Comparison of ENCODE assay signal across 7 cellular contexts in the genomic region with DNA sequence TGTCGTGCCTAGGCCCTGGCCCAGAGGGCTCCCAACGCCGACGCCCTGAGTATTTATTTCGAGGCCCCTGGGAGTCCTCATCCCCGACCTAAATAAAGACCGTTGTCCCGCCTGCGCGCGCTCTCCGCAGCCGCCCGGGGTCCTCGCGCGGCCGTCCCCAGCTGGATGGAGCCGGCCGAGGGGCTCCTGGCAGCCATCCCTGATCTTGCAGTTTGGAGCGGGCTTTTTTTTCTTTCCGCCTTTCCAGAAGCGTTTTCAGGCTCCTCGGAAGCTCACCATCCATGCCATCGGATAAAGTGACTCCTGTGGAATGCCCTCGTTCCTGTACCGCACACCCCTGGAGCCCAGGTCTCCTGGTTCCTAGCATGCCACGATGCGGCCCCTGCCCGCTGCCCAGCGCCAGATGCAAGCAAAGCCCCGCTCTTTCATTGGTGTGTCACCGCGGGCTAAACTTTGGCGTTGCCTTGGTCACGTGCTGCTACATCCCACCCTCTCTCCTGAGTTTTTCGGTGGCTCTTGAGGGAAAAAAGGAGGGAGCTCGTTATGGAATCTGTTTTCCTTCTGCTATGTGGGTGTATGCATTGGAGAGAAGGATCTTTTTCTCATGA. TPM values are rescaled to one million over a fixed set of nuclear protein-coding genes. Genes with fewer than 3 reads are reported as not detected.
DNase-seq lines count a peak whose midpoint lies in the region; ATAC-seq, FAIRE-seq and TF ChIP-seq lines count a peak whose summit lies in the region.

No MANE protein-coding gene starts in this region.

- CTCF ChIA-PET in activated CD8-positive, alpha-beta T cell treated with anti-CD3 and anti-CD28 coated beads for 36 hours (lab: Charles Lee): interaction anchor here (0.7 to 2.6 kb wide), 10 partner anchors 10 to 495 kb away, joined by 3 to 13 read pairs (median 5); a partner anchor contains a TSS

- peak; percentile 5 for ATAC-seq in activated CD8-positive, alpha-beta T cell treated with anti-CD3 and anti-CD28 coated beads for 36 hours
- ATAC-seq in HG03521 (IDR thresholded peaks at IDR 0.05; ENCODE audit: unreplicated experiment): no peak

- no peaks in the 10 kb centered on the region for H3K27me3 Mint-ChIP-seq in activated CD8-positive, alpha-beta T cell treated with anti-CD3 and anti-CD28 coated beads for 36 hours
- no peaks in the 10 kb centered on the region for H3K27me3 Mint-ChIP-seq in nephron (ENCODE audit: low read depth)

- intact Hi-C loops in activated CD8-positive, alpha-beta T cell treated with anti-CD3 and anti-CD28 coated beads for 36 hours (cut with micrococcal nuclease): no loop called here

- H3K4me3 ChIP-seq in GM12875 (ENCODE audit: low read depth, low read length): peak overlapping the region; percentile 97
- peak overlapping the region; percentile 97 for H3K4me3 ChIP-seq in fibroblast of the aortic adventitia (ENCODE audit: low read depth, low read length)

- POLR2A ChIA-PET in activated CD8-positive, alpha-beta T cell treated with anti-CD3 and anti-CD28 coated beads for 36 hours (lab: Charles Lee): interaction anchor here (0.9 to 2.0 kb wide), 10 partner anchors 9 to 204 kb away, joined by 3 to 6 read pairs (median 4); a partner anchor contains a TSS

- H3K36me3 Mint-ChIP-seq in activated CD8-positive, alpha-beta T cell treated with anti-CD3 and anti-CD28 coated beads for 36 hours (ENCODE audit: low read depth): no peaks in the 10 kb centered on the region
- no peaks in the 10 kb centered on the region for H3K36me3 Mint-ChIP-seq in nephron (ENCODE audit: low read depth)

- H3K4me3 Mint-ChIP-seq in activated CD8-positive, alpha-beta T cell treated with anti-CD3 and anti-CD28 coated beads for 36 hours: peak overlapping the region; percentile 89
- H3K4me3 Mint-ChIP-seq in nephron: peak overlapping the region; percentile 94 to 96 (median 95)

- H3K4me1 Mint-ChIP-seq in activated CD8-positive, alpha-beta T cell treated with anti-CD3 and anti-CD28 coated beads for 36 hours (ENCODE audit: low read depth): peaks cover 27% of the 10 kb centered on the region
- H3K4me1 Mint-ChIP-seq in nephron: peaks cover 53% of the 10 kb centered on the region

- TF ChIP-seq CTCF in GM12875 (IDR thresholded peaks at IDR 0.05; ENCODE audit: borderline replicate concordance, insufficient read depth, low read depth, low read length) (no peak), fibroblast of the aortic adventitia (IDR thresholded peaks at IDR 0.05; ENCODE audit: insufficient read depth, low read length) (no peak), nephron (IDR thresholded peaks at IDR 0.05; ENCODE audit: unreplicated experiment in 3 of 3) (no peak)
- no peak for TF ChIP-seq CTCF in activated CD8-positive, alpha-beta T cell treated with anti-CD3 and anti-CD28 coated beads for 36 hours (IDR thresholded peaks at IDR 0.05)

- DNase-seq in NCI-H1694 (lab: John Stamatoyannopoulos, UW) (peak; percentile 15), fibroblast of the aortic adventitia (ENCODE audit: low read depth) (peak; percentile 54), RCC 7860 (ENCODE audit: low spot score) (no peak)
- peak; percentile 26 for DNase-seq in activated CD8-positive, alpha-beta T cell treated with anti-CD3 and anti-CD28 coated beads for 36 hours

- peak overlapping the region; percentile 85 for H3K27ac Mint-ChIP-seq in activated CD8-positive, alpha-beta T cell treated with anti-CD3 and anti-CD28 coated beads for 36 hours
- H3K27ac Mint-ChIP-seq in nephron: peak overlapping the region; percentile 97 to 99 (median 99)

- H3K9me3 Mint-ChIP-seq in activated CD8-positive, alpha-beta T cell treated with anti-CD3 and anti-CD28 coated beads for 36 hours: no peaks in the 10 kb centered on the region
- H3K9me3 Mint-ChIP-seq in nephron: no peaks in the 10 kb centered on the region

- FAIRE-seq in RCC 7860 (lab: Jason Lieb, UNC): no peak

RNA-seq across cellular contexts. Expression of a gene that starts 0.7 kb away (rescaled TPM):
- 10 to 100 TPM; 55.3 to 56.4 TPM for total RNA-seq in activated CD8-positive, alpha-beta T cell treated with anti-CD3 and anti-CD28 coated beads for 36 hours
- 29.7 and 80.4 TPM in 2 replicates for total RNA-seq in fibroblast of the aortic adventitia (ENCODE audit: low replicate concordance)

RNA-seq across cellular contexts. Expression of a gene that starts 51.7 kb away (rescaled TPM):
- total RNA-seq in activated CD8-positive, alpha-beta T cell treated with anti-CD3 and anti-CD28 coated beads for 36 hours: 100 to 1,000 TPM; 167 to 179 TPM
- total RNA-seq in fibroblast of the aortic adventitia (ENCODE audit: low replicate concordance): 54.3 and 57.6 TPM in 2 replicates

RNA-seq across cellular contexts. Expression of a gene that starts 58.2 kb away (rescaled TPM):
- 1 to 10 TPM; 2.2 to 2.5 TPM for total RNA-seq in activated CD8-positive, alpha-beta T cell treated with anti-CD3 and anti-CD28 coated beads for 36 hours
- 5.6 and 8.0 TPM in 2 replicates for total RNA-seq in fibroblast of the aortic adventitia (ENCODE audit: low replicate concordance)

RNA-seq across cellular contexts. Expression of a gene that starts 59.2 kb away (rescaled TPM):
- 10 to 100 TPM; 38.8 to 45.4 TPM for total RNA-seq in activated CD8-positive, alpha-beta T cell treated with anti-CD3 and anti-CD28 coated beads for 36 hours
- 8.0 and 11.4 TPM in 2 replicates for total RNA-seq in fibroblast of the aortic adventitia (ENCODE audit: low replicate concordance)
